Comparison of ENCODE assay signal across 10 cellular contexts in the genomic region with DNA sequence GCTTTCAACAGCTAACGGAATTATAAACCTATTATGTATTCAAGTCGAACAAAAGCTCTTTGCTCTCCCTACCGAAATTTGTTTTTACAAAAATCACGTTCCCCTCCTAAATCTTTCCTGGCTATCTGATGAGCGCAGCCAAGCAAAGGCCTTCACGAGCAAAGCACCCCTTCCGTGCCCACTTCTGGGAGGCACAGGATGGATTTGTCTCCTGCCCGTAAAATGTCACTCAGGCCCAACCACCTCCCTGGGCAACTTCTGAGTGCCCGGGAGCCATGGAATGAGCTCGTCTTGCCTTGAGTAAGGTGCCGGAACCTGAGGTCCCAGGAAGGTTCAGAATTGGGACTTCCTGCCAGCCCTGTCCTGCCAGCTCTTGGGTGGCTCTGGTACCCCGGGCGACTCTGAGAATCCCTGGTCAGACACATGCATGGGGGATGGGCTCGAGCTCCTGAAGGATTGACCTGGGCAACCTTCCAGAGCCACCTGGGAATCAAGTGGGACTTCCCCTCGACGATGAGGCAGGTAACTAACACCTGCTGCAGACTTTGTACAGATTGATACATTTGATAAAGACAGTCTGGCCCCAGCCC. TPM values are rescaled to one million over a fixed set of nuclear protein-coding genes. Genes with fewer than 3 reads are reported as not detected.
DNase-seq lines count a peak whose midpoint lies in the region; ATAC-seq and TF ChIP-seq lines count a peak whose summit lies in the region.
"Had no signal": no experiment of that assay in that cellular context is flagged by ENCODE, and none has a peak within 500 bp of the region (broad histone marks: within the 10 kb centered on the region; RNA-seq: fewer than 3 reads in every experiment).

No MANE protein-coding gene starts in this region.

- peaks cover 54% of the 10 kb centered on the region for H3K4me1 ChIP-seq in A673 (ENCODE audit: insufficient read depth, low read length, poor library complexity, severe bottlenecking)
- peaks cover 38% of the 10 kb centered on the region for H3K4me1 ChIP-seq in mesenchymal stem cell (ENCODE audit: control insufficient read depth, insufficient read depth, low read depth, low read length)

- peak overlapping the region; percentile 40 for H3K27ac ChIP-seq in A673 (ENCODE audit: low read depth, low read length, poor library complexity, severe bottlenecking)
- H3K27ac ChIP-seq in mesenchymal stem cell (ENCODE audit: low read length, poor library complexity, severe bottlenecking): no peak overlapping the region
- H3K27ac ChIP-seq: parathyroid adenoma had no signal

- H2BK15ac ChIP-seq in mesenchymal stem cell (ENCODE audit: low read depth, poor library complexity, severe bottlenecking): peak overlapping the region; percentile 6

- no peak for ATAC-seq in activated CD8-positive, alpha-beta T cell treated with anti-CD3 and anti-CD28 coated beads, Interleukin-2, amount 10 ng/mL, durations not matched to agents 7 days and 5 days
- ATAC-seq in T-cell (replicated peaks in 1 of 4): no peak

- H3K14ac ChIP-seq in mesenchymal stem cell (ENCODE audit: low read length in 2 of 2): no peak overlapping the region

- no peak overlapping the region for H4K8ac ChIP-seq in mesenchymal stem cell (ENCODE audit: low read length)

- H3K36me3 Mint-ChIP-seq in activated CD8-positive, alpha-beta T cell treated with anti-CD3 and anti-CD28 coated beads, Interleukin-2, amount 10 ng/mL, durations not matched to agents 7 days and 5 days (ENCODE audit: low read depth): peaks cover 54% of the 10 kb centered on the region
- H3K36me3 Mint-ChIP-seq in T-cell: peaks cover 3% of the 10 kb centered on the region

- H4K91ac ChIP-seq in mesenchymal stem cell (ENCODE audit: low read length): no peak overlapping the region

- H3K4me3 Mint-ChIP-seq in activated CD8-positive, alpha-beta T cell treated with anti-CD3 and anti-CD28 coated beads, Interleukin-2, amount 10 ng/mL, durations not matched to agents 7 days and 5 days: no peak overlapping the region
- no peak overlapping the region for H3K4me3 Mint-ChIP-seq in T-cell
- H3K4me3 Mint-ChIP-seq: activated naive CD4-positive, alpha-beta T cell treated with anti-CD3 and anti-CD28 coated beads, Interleukin-2, amount 50 U/mL, for 24 hours; dendritic cell treated with granulocyte-macrophage colony-stimulating factor and Interleukin-4, amounts not matched to agents 40 ng/mL and 50 ng/mL, for 4 days had no signal

- H3K4me3 ChIP-seq in A673 (ENCODE audit: low read depth, low read length, poor library complexity, severe bottlenecking) (no peak overlapping the region), mesenchymal stem cell (ENCODE audit: insufficient read depth in 1 of 2, low read depth in 1 of 2, low read length in 2 of 2) (no peak overlapping the region)

- H3K27me3 ChIP-seq in A673 (replicated peaks; ENCODE audit: insufficient read depth, low read depth, low read length, poor library complexity): no peaks in the 10 kb centered on the region
- H3K27me3 ChIP-seq in mesenchymal stem cell (ENCODE audit: control insufficient read depth in 1 of 2, insufficient read depth in 1 of 2, low read length in 2 of 2): peaks cover 0 to 6% of the 10 kb centered on the region in 2 experiments

- H3K9ac ChIP-seq in mesenchymal stem cell (ENCODE audit: low read length): no peak overlapping the region
- H3K9ac ChIP-seq: parathyroid adenoma had no signal

- BruUV-seq in A673 (replicated peaks; lab: Mats Ljungman, UMichigan): no TSS peak

- H3K18ac ChIP-seq in mesenchymal stem cell (ENCODE audit: low read depth in 1 of 2, low read length in 2 of 2): no peak overlapping the region

- H2BK12ac ChIP-seq in mesenchymal stem cell (ENCODE audit: low read length in 2 of 2): no peak overlapping the region

- no peak overlapping the region for H2BK120ac ChIP-seq in mesenchymal stem cell (ENCODE audit: low read depth, low read length)

- H3K4me2 ChIP-seq in mesenchymal stem cell (ENCODE audit: low read length, poor library complexity, severe bottlenecking): no peak overlapping the region

- H3K4ac ChIP-seq in mesenchymal stem cell (ENCODE audit: low read depth in 1 of 2, low read length in 2 of 2): no peak overlapping the region

- DNase-seq in A673 (ENCODE audit: low spot score) (no peak), COLO668 (lab: John Stamatoyannopoulos, UW; ENCODE audit: unreplicated experiment) (peak; percentile 45), mesenchymal stem cell (no peak), kidney tubule cell (ENCODE audit: low spot score) (no peak), HPDE6-E6E7 (ENCODE audit: extremely low spot score) (no peak), T-cell (no peak)
- no peak for DNase-seq in activated CD8-positive, alpha-beta T cell treated with anti-CD3 and anti-CD28 coated beads, Interleukin-2, amount 10 ng/mL, durations not matched to agents 7 days and 5 days

- no peak overlapping the region for H2AK5ac ChIP-seq in mesenchymal stem cell (ENCODE audit: low read length, severe bottlenecking)

- H3K9me3 Mint-ChIP-seq in activated CD8-positive, alpha-beta T cell treated with anti-CD3 and anti-CD28 coated beads, Interleukin-2, amount 10 ng/mL, durations not matched to agents 7 days and 5 days (ENCODE audit: insufficient read depth): no peaks in the 10 kb centered on the region
- H3K9me3 Mint-ChIP-seq in T-cell: no peaks in the 10 kb centered on the region
- H3K9me3 Mint-ChIP-seq: activated naive CD4-positive, alpha-beta T cell treated with anti-CD3 and anti-CD28 coated beads, Interleukin-2, amount 50 U/mL, for 24 hours; dendritic cell treated with granulocyte-macrophage colony-stimulating factor and Interleukin-4, amounts not matched to agents 40 ng/mL and 50 ng/mL, for 4 days had no signal

- POLR2A ChIA-PET in A673 (lab: Charles Lee; ENCODE audit: low non-redundant PET): interaction anchor here (0.6 kb wide), 2 partner anchors 20 to 69 kb away, joined by 3 to 4 read pairs; a partner anchor contains a TSS
- POLR2A ChIA-PET in activated CD8-positive, alpha-beta T cell treated with anti-CD3 and anti-CD28 coated beads, Interleukin-2, amount 10 ng/mL, durations not matched to agents 7 days and 5 days (lab: Charles Lee): interaction anchor here (0.8 to 1.9 kb wide), 4 partner anchors 17 to 70 kb away, joined by 3 to 12 read pairs (median 4); no protein-coding TSS in a partner anchor
- POLR2A ChIA-PET in T-cell (lab: Charles Lee): interaction anchor here in 1 of 2 donors (0.5 to 1.4 kb wide), 4 partner anchors 12 to 47 kb away, joined by 3 to 4 read pairs (median 4); a partner anchor contains a TSS

- H3K4me1 Mint-ChIP-seq in activated CD8-positive, alpha-beta T cell treated with anti-CD3 and anti-CD28 coated beads, Interleukin-2, amount 10 ng/mL, durations not matched to agents 7 days and 5 days (ENCODE audit: low read depth): peaks cover 44% of the 10 kb centered on the region
- peaks cover 6 to 23% (median 16%) of the 10 kb centered on the region in 3 donors for H3K4me1 Mint-ChIP-seq in T-cell

- no peak overlapping the region for H2AFZ ChIP-seq in mesenchymal stem cell (ENCODE audit: low read depth, low read length)
- H2AFZ ChIP-seq: parathyroid adenoma had no signal

- H3K36me3 ChIP-seq in A673 (ENCODE audit: insufficient read depth, low read length, poor library complexity, severe bottlenecking): peaks cover 71% of the 10 kb centered on the region
- H3K36me3 ChIP-seq in mesenchymal stem cell (ENCODE audit: control insufficient read depth in 1 of 2, insufficient read depth in 2 of 2, low read depth in 1 of 2, low read length in 2 of 2): peaks cover 11 to 70% of the 10 kb centered on the region in 2 experiments

- WGBS in mesenchymal stem cell: 91% methylated on average over 16 of the region's 16 CpGs

- TF ChIP-seq CTCF in A673 (conservative IDR thresholded peaks at IDR 0.05; ENCODE audit: low read depth, low read length): no peak

- no peak overlapping the region for H3K23ac ChIP-seq in mesenchymal stem cell (ENCODE audit: low read length in 2 of 2)

- CTCF ChIA-PET in A673 (lab: Charles Lee) (interaction anchor here (0.7 to 1.7 kb wide), 3 partner anchors 21 to 69 kb away, joined by 5 to 9 read pairs (median 9); no protein-coding TSS in a partner anchor), T-cell (lab: Charles Lee) (interaction anchor here (0.7 to 3.7 kb wide), 13 partner anchors 9 to 71 kb away, joined by 3 to 60 read pairs (median 4); a partner anchor contains a TSS)
- CTCF ChIA-PET in activated CD8-positive, alpha-beta T cell treated with anti-CD3 and anti-CD28 coated beads, Interleukin-2, amount 10 ng/mL, durations not matched to agents 7 days and 5 days (lab: Charles Lee): interaction anchor here (0.8 to 9.8 kb wide), 35 partner anchors 9 to 581 kb away, joined by 3 to 203 read pairs (median 4); a partner anchor contains a TSS

- H3K27me3 Mint-ChIP-seq in activated CD8-positive, alpha-beta T cell treated with anti-CD3 and anti-CD28 coated beads, Interleukin-2, amount 10 ng/mL, durations not matched to agents 7 days and 5 days (ENCODE audit: low read depth): no peaks in the 10 kb centered on the region
- H3K27me3 Mint-ChIP-seq in T-cell: no peaks in the 10 kb centered on the region
- H3K27me3 Mint-ChIP-seq: activated naive CD4-positive, alpha-beta T cell treated with anti-CD3 and anti-CD28 coated beads, Interleukin-2, amount 50 U/mL, for 24 hours had no signal

- intact Hi-C loops in A673 (cut with micrococcal nuclease; ENCODE audit: unreplicated experiment): loop anchor here (5.0 kb wide), 1 partner anchor 72 kb away; no protein-coding TSS in a partner anchor

- peak overlapping the region; percentile 20 for H3K27ac Mint-ChIP-seq in activated CD8-positive, alpha-beta T cell treated with anti-CD3 and anti-CD28 coated beads, Interleukin-2, amount 10 ng/mL, durations not matched to agents 7 days and 5 days
- no peak overlapping the region for H3K27ac Mint-ChIP-seq in T-cell
- H3K27ac Mint-ChIP-seq: dendritic cell treated with granulocyte-macrophage colony-stimulating factor and Interleukin-4, amounts not matched to agents 40 ng/mL and 50 ng/mL, for 4 days had no signal

- H2BK5ac ChIP-seq in mesenchymal stem cell (ENCODE audit: low read depth, low read length, poor library complexity, severe bottlenecking): no peak overlapping the region

- H3K79me1 ChIP-seq in mesenchymal stem cell (replicated peaks; ENCODE audit: low read length, poor library complexity, severe bottlenecking): peaks cover 24% of the 10 kb centered on the region

- no peaks in the 10 kb centered on the region for H3K9me3 ChIP-seq in A673 (ENCODE audit: low read depth, low read length, poor library complexity, severe bottlenecking)
- no peaks in the 10 kb centered on the region for H3K9me3 ChIP-seq in mesenchymal stem cell (ENCODE audit: control insufficient read depth, low read length)

RNA-seq across cellular contexts. Expression of a gene that starts 19.8 kb away (rescaled TPM):
- total RNA-seq in A673 (2021): 324 and 371 TPM in 2 replicates
- 100 to 1,000 TPM; 114 to 118 TPM for total RNA-seq in activated CD8-positive, alpha-beta T cell treated with anti-CD3 and anti-CD28 coated beads, Interleukin-2, amount 10 ng/mL, durations not matched to agents 7 days and 5 days
- 56.3 TPM for polyA plus RNA-seq in mesenchymal stem cell (2013, experiment 1 of 2)
- 54.9 TPM for polyA plus RNA-seq in mesenchymal stem cell (2013, experiment 2 of 2)
- 10 to 100 TPM; 37.9 to 81.6 (median 40.0) TPM for total RNA-seq in T-cell
